Comparison of ENCODE assay signal across 9 cellular contexts in the genomic region with DNA sequence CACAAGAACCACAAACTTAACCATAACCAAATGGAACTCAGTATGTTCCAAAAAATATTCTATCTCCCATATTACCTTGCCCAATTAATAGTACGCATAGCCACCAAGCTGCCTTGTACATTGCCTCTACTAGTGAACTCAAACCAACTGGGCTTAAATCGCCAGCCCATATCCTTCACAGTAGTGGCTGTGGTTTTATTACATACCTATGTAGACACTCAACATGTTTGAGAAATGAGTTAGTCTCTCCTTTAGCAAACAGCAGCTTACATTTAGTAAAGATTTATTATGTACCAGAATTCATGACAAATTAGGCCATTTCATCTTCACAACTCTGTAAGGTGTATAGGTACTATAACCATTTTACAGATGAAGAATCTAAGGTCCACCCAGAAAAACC. TPM values are rescaled to one million over a fixed set of nuclear protein-coding genes. Genes with fewer than 3 reads are reported as not detected.
DNase-seq lines count a peak whose midpoint lies in the region; TF ChIP-seq lines count a peak whose summit lies in the region.
"Had no signal": no experiment of that assay in that cellular context is flagged by ENCODE, and none has a peak within 500 bp of the region (broad histone marks: within the 10 kb centered on the region; RNA-seq: fewer than 3 reads in every experiment).

No MANE protein-coding gene starts in this region.

- no peak overlapping the region for H3K4me3 ChIP-seq in BLaER1 treated with 17β-estradiol and CSF1 and Interleukin-3, amounts not matched to agents 10 nM and 100 nM
- H3K4me3 ChIP-seq in MG63: no peak overlapping the region
- H3K4me3 ChIP-seq in left ventricle myocardium inferior: no peak overlapping the region

- DNase-seq in HT1080 (ENCODE audit: low read depth) (peak; percentile 75), astrocyte of the hippocampus (ENCODE audit: low read depth, low spot score) (peak; percentile 74), myocyte (ENCODE audit: low read depth) (peak; percentile 54), MG63 (no peak), NCI-H187 treated with DMSO at 0.1 percent for 48 hours (lab: John Stamatoyannopoulos, UW) (no peak), hippocampal formation (lab: John Stamatoyannopoulos, UW) (no peak), left ventricle myocardium inferior (no peak)
- DNase-seq: activated CD4-positive, alpha-beta T cell treated with anti-CD3 and anti-CD28 coated beads for 4 hours had no signal

- no peak overlapping the region for H3K27ac ChIP-seq in BLaER1 treated with 17β-estradiol and CSF1 and Interleukin-3, amounts not matched to agents 10 nM and 100 nM
- no peak overlapping the region for H3K27ac ChIP-seq in left ventricle myocardium inferior (replicated peaks)

- peak overlapping the region in 9 of 11 experiments; percentile 2 to 58 (median 43); a peak in 12 of 22 replicates for H3K4me2 ChIP-seq in BLaER1 treated with 17β-estradiol and CSF1 and Interleukin-3, amounts not matched to agents 10 nM and 100 nM

- H3K9me3 ChIP-seq in BLaER1 treated with 17β-estradiol and CSF1 and Interleukin-3, amounts not matched to agents 10 nM and 100 nM (replicated peaks in 1 of 11): 0 out of 22 replicates have a peak, but pooled peaks cover 0 to 3% (median 0%) of the 10 kb centered on the region in 11 experiments
- no peaks in the 10 kb centered on the region for H3K9me3 ChIP-seq in MG63
- H3K9me3 ChIP-seq in left ventricle myocardium inferior (replicated peaks): no peaks in the 10 kb centered on the region

- H3K9ac ChIP-seq in BLaER1 treated with 17β-estradiol and CSF1 and Interleukin-3, amounts not matched to agents 10 nM and 100 nM: no peak overlapping the region

- H3K36me3 ChIP-seq in BLaER1 treated with 17β-estradiol and CSF1 and Interleukin-3, amounts not matched to agents 10 nM and 100 nM: peaks cover 0 to 28% (median 15%) of the 10 kb centered on the region in 11 experiments; a peak in 16 of 22 replicates
- no peaks in the 10 kb centered on the region for H3K36me3 ChIP-seq in MG63
- no peaks in the 10 kb centered on the region for H3K36me3 ChIP-seq in left ventricle myocardium inferior

- intact Hi-C loops in left ventricle myocardium inferior (cut with micrococcal nuclease): no loop called here

- H3K27me3 ChIP-seq in BLaER1 treated with 17β-estradiol and CSF1 and Interleukin-3, amounts not matched to agents 10 nM and 100 nM: no peaks in the 10 kb centered on the region
- H3K27me3 ChIP-seq in MG63 (no peaks in the 10 kb centered on the region), left ventricle myocardium inferior (ENCODE audit: low read depth) (no peaks in the 10 kb centered on the region)

- peaks cover 99 to 100% (median 100%) of the 10 kb centered on the region in 11 experiments for H4K20me1 ChIP-seq in BLaER1 treated with 17β-estradiol and CSF1 and Interleukin-3, amounts not matched to agents 10 nM and 100 nM

- no peak for TF ChIP-seq CTCF in left ventricle myocardium inferior (IDR thresholded peaks at IDR 0.05; ENCODE audit: borderline replicate concordance)

- peaks cover 70 to 100% (median 84%) of the 10 kb centered on the region in 10 experiments for H3K4me1 ChIP-seq in BLaER1 treated with 17β-estradiol and CSF1 and Interleukin-3, amounts not matched to agents 10 nM and 100 nM
- peaks cover 82% of the 10 kb centered on the region for H3K4me1 ChIP-seq in left ventricle myocardium inferior

RNA-seq across cellular contexts. Expression of a gene that starts 41.4 kb away (rescaled TPM):
- 106 and 134 TPM in 2 replicates for total RNA-seq in HT1080 (2014; rRNA removed; shearing (Covaris generic))
- 84.0 and 111 TPM in 2 replicates for polyA plus RNA-seq in HT1080 (2015; cell fraction: cytosol; rRNA removed)
- 68.8 and 70.5 TPM in 2 replicates for polyA plus RNA-seq in HT1080 (2015; cell fraction: nucleus; rRNA removed)
- total RNA-seq in myocyte (125 and 138 TPM in 2 replicates), left ventricle myocardium inferior (42.2 TPM)
- 109 TPM for polyA plus RNA-seq in myocyte (2012)
- 110 and 134 TPM in 2 replicates for total RNA-seq in MG63 (2014; rRNA removed; shearing (Covaris generic); ENCODE audit: low replicate concordance)

Comparison
In these comparisons a context has a peak if more than half of its experiments do, and no peak if none do; other contexts are left out.
1. DNase-seq: peak in HT1080 (single experiment), astrocyte of the hippocampus (single experiment) and myocyte (single experiment); none in MG63 (single experiment), NCI-H187 treated with DMSO at 0.1 percent for 48 hours (single experiment), hippocampal formation (0 of 2) and left ventricle myocardium inferior (single experiment).